ENCODE assay signal across 14 cellular contexts in the genomic region with DNA sequence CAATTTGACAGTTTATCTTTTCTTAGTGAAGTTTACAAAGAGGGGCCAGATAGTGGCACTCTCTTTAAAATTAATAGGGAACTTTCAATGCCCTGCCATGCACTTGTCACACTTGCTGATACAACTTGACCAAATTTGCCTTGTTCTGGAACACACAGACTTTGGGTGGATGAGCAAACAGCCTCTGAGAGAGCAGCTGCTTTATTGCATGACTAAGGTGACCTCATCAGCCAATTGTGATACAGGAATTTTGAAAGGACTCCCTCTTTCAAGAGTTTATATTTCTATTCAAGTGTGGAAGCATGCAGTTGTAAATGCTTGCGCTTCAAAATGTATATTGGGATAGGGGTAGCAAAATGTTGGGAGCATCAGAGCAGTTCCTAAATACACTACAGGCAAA. TPM values are rescaled to one million over a fixed set of nuclear protein-coding genes. Genes with fewer than 3 reads are reported as not detected.
DNase-seq lines count a peak whose midpoint lies in the region; ATAC-seq, FAIRE-seq and TF ChIP-seq lines count a peak whose summit lies in the region.
"Had no signal": no experiment of that assay in that cellular context is flagged by ENCODE, and none has a peak within 500 bp of the region (broad histone marks: within the 10 kb centered on the region; RNA-seq: fewer than 3 reads in every experiment).

No MANE protein-coding gene starts in this region.

- BruUV-seq in Caco-2 (replicated peaks; lab: Mats Ljungman, UMichigan), result no TSS peak

- H3K27ac Mint-ChIP-seq in CD4-positive, alpha-beta memory T cell, result peak overlapping the region; percentile 67 to 95 (median 82)
- no peak overlapping the region for H3K27ac Mint-ChIP-seq in Caco-2 (ENCODE audit: unreplicated experiment)

- ATAC-seq in HG03039 (IDR thresholded peaks at IDR 0.05; ENCODE audit: unreplicated experiment), result no peak
- ATAC-seq in GM18867 (IDR thresholded peaks at IDR 0.05; ENCODE audit: unreplicated experiment), result no peak
- ATAC-seq: left lobe of liver had no signal

- CTCF ChIA-PET in CD4-positive, alpha-beta memory T cell (lab: Charles Lee; ENCODE audit: partially characterized antibody), result interaction anchor here (1.0 kb wide), 1 partner anchor 11 kb away, joined by 3 read pairs; no protein-coding TSS in a partner anchor
- CTCF ChIA-PET in Caco-2 (lab: Charles Lee), result no interaction called here

- peaks cover 9 to 14% of the 10 kb centered on the region in 2 donors for H3K36me3 Mint-ChIP-seq in CD4-positive, alpha-beta memory T cell
- H3K36me3 Mint-ChIP-seq in Caco-2 (ENCODE audit: insufficient read depth, unreplicated experiment), result no peaks in the 10 kb centered on the region

- peaks cover 0 to 3% of the 10 kb centered on the region in 2 donors for H3K27me3 Mint-ChIP-seq in CD4-positive, alpha-beta memory T cell
- no peaks in the 10 kb centered on the region for H3K27me3 Mint-ChIP-seq in Caco-2 (ENCODE audit: insufficient read depth, unreplicated experiment)
- H3K27me3 Mint-ChIP-seq: activated CD4-positive, alpha-beta T cell treated with anti-CD3 and anti-CD28 coated beads, Interleukin-2, amount 10 ng/mL, durations not matched to agents 7 days and 5 days had no signal

- H3K4me3 Mint-ChIP-seq in CD4-positive, alpha-beta memory T cell, result peak overlapping the region in 4 of 8 donors; percentile 5 to 44 (median 28)
- no peak overlapping the region for H3K4me3 Mint-ChIP-seq in Caco-2 (ENCODE audit: unreplicated experiment)
- H3K4me3 Mint-ChIP-seq: activated CD4-positive, alpha-beta T cell treated with anti-CD3 and anti-CD28 coated beads, Interleukin-2, amount 10 ng/mL, durations not matched to agents 7 days and 5 days had no signal

- H3K4me3 ChIP-seq in CD4-positive, alpha-beta memory T cell (ENCODE audit: low read length in 2 of 2), result no peak overlapping the region
- no peak overlapping the region for H3K4me3 ChIP-seq in bronchial epithelial cell (ENCODE audit: low read depth, low read length)
- no peak overlapping the region for H3K4me3 ChIP-seq in muscle layer of colon (ENCODE audit: low read depth in 1 of 2, low read length in 2 of 2)
- no peak overlapping the region for H3K4me3 ChIP-seq in Caco-2 (ENCODE audit: low read depth, low read length)
- H3K4me3 ChIP-seq: right atrium auricular region, vagina had no signal

- H3K9me3 Mint-ChIP-seq in CD4-positive, alpha-beta memory T cell, result peaks cover 0 to 16% (median 11%) of the 10 kb centered on the region in 8 donors
- H3K9me3 Mint-ChIP-seq in Caco-2 (ENCODE audit: unreplicated experiment), result no peaks in the 10 kb centered on the region

- no peaks in the 10 kb centered on the region for H3K9me3 ChIP-seq in CD4-positive, alpha-beta memory T cell (ENCODE audit: control insufficient read depth in 1 of 2, low read length in 2 of 2)
- H3K9me3 ChIP-seq in muscle layer of colon (ENCODE audit: low read length), result peaks cover 6% of the 10 kb centered on the region
- no peaks in the 10 kb centered on the region for H3K9me3 ChIP-seq in Caco-2
- H3K9me3 ChIP-seq: vagina had no signal

- H3K27ac ChIP-seq in CD4-positive, alpha-beta memory T cell (ENCODE audit: low read depth, low read length), result no peak overlapping the region
- H3K27ac ChIP-seq in muscle layer of colon (ENCODE audit: low read depth, low read length), result peak overlapping the region; percentile 10
- H3K27ac ChIP-seq: RWPE1, vagina had no signal

- FAIRE-seq in bronchial epithelial cell (lab: Jason Lieb, UNC), result no peak

- H3K4me1 Mint-ChIP-seq in CD4-positive, alpha-beta memory T cell, result peaks cover 52 to 73% (median 61%) of the 10 kb centered on the region in 4 donors
- no peaks in the 10 kb centered on the region for H3K4me1 Mint-ChIP-seq in Caco-2 (ENCODE audit: low read depth, unreplicated experiment)

- POLR2A ChIA-PET in CD4-positive, alpha-beta memory T cell (lab: Charles Lee; ENCODE audit: partially characterized antibody), result interaction anchor here (1.5 to 4.6 kb wide), 2 partner anchors 20 to 486 kb away, joined by 4 to 15 read pairs; partner anchors contain the start of genes RO60 and UCHL5
- POLR2A ChIA-PET in Caco-2 (lab: Charles Lee), result no interaction called here

- DNase-seq in CD4-positive, alpha-beta memory T cell, result no peak
- DNase-seq in LHCN-M2 (ENCODE audit: low read depth) (peak; percentile 90), bronchial epithelial cell (ENCODE audit: low read depth) (peak; percentile 30), Caco-2 (no peak)
- DNase-seq in effector CD8-positive, alpha-beta T cell (lab: John Stamatoyannopoulos, UW), result no peak
- DNase-seq: activated CD4-positive, alpha-beta T cell treated with anti-CD3 and anti-CD28 coated beads, Interleukin-2, amount 10 ng/mL, durations not matched to agents 7 days and 5 days had no signal

- intact Hi-C loops in CD4-positive, alpha-beta memory T cell (cut with micrococcal nuclease), result no loop called here
- intact Hi-C loops in Caco-2 (cut with micrococcal nuclease; ENCODE audit: unreplicated experiment), result no loop called here

- H3K36me3 ChIP-seq in CD4-positive, alpha-beta memory T cell (ENCODE audit: insufficient read depth, low read length), result no peaks in the 10 kb centered on the region
- H3K36me3 ChIP-seq in bronchial epithelial cell (ENCODE audit: control insufficient read depth, insufficient read depth, low read length), result no peaks in the 10 kb centered on the region
- peaks cover 6% of the 10 kb centered on the region for H3K36me3 ChIP-seq in muscle layer of colon (ENCODE audit: insufficient read depth, low read length)
- no peaks in the 10 kb centered on the region for H3K36me3 ChIP-seq in Caco-2 (ENCODE audit: control insufficient read depth, insufficient read depth, low read length)
- H3K36me3 ChIP-seq: right atrium auricular region, vagina had no signal

- TF ChIP-seq CTCF in bronchial epithelial cell (IDR thresholded peaks at IDR 0.05; ENCODE audit: insufficient read depth, low read length, severe bottlenecking), result no peak
- no peak for TF ChIP-seq CTCF in Caco-2 (IDR thresholded peaks at IDR 0.05; ENCODE audit: insufficient read depth in 1 of 2, low read depth in 1 of 2, low read length in 1 of 2, severe bottlenecking in 1 of 2, unreplicated experiment in 1 of 2)

- no peak overlapping the region for H3K9ac ChIP-seq in muscle layer of colon (ENCODE audit: low read length)

- H3K4me1 ChIP-seq in CD4-positive, alpha-beta memory T cell (ENCODE audit: insufficient read depth, low read length), result peaks cover 77% of the 10 kb centered on the region
- H3K4me1 ChIP-seq in muscle layer of colon (ENCODE audit: insufficient read depth, low read length) (peaks cover 17% of the 10 kb centered on the region), Caco-2 (no peaks in the 10 kb centered on the region)
- H3K4me1 ChIP-seq: right atrium auricular region, vagina had no signal

- H3K27me3 ChIP-seq in CD4-positive, alpha-beta memory T cell (ENCODE audit: insufficient read depth, low read length), result no peaks in the 10 kb centered on the region
- H3K27me3 ChIP-seq in bronchial epithelial cell (ENCODE audit: control insufficient read depth, insufficient read depth, low read length) (no peaks in the 10 kb centered on the region), muscle layer of colon (ENCODE audit: control insufficient read depth in 1 of 2, insufficient read depth in 2 of 2, low read length in 2 of 2) (no peaks in the 10 kb centered on the region), Caco-2 (replicated peaks; ENCODE audit: control insufficient read depth, insufficient read depth, low read length) (no peaks in the 10 kb centered on the region)
- H3K27me3 ChIP-seq: right atrium auricular region, vagina had no signal

RNA-seq across cellular contexts. Expression of gene RGS1, which starts 2.1 kb away (rescaled TPM):
- total RNA-seq in CD4-positive, alpha-beta memory T cell, result 10 to 100 TPM in 1 of 2 experiments, 1 to 10 TPM in 1; 9.9 to 12.0 TPM
- polyA plus RNA-seq in CD4-positive, alpha-beta memory T cell, result 100 to 1,000 TPM in 1 of 2 donors, 10 to 100 TPM in 1; 17.7 to 120 TPM
- 0.11 and 0.19 TPM in 2 replicates for total RNA-seq in LHCN-M2 (2014; rRNA removed)
- polyA plus RNA-seq in LHCN-M2 (2012), result not detected
- not detected in 2 replicates for total RNA-seq in bronchial epithelial cell
- total RNA-seq in Caco-2 (2022), result not detected in 2 replicates
- total RNA-seq: fibroblast of villous mesenchyme had no signal

Comparison
In these comparisons a context has a peak if more than half of its experiments do, and no peak if none do; other contexts are left out.
1. DNase-seq: peak in LHCN-M2 (single experiment) and bronchial epithelial cell (single experiment); none in CD4-positive, alpha-beta memory T cell (0 of 5), Caco-2 (0 of 2) and effector CD8-positive, alpha-beta T cell (single experiment).